Comparison of ENCODE assay signal across 8 cellular contexts in genomic region chr3:150414273-150414672, GRCh38. TPM values are rescaled to one million over a fixed set of nuclear protein-coding genes. Genes with fewer than 3 reads are reported as not detected.
DNase-seq lines count a peak whose midpoint lies in the region; ATAC-seq and TF ChIP-seq lines count a peak whose summit lies in the region.

No MANE protein-coding gene starts in this region.

- no peaks in the 10 kb centered on the region for H3K27me3 Mint-ChIP-seq in nephron (ENCODE audit: low read depth)

- peak overlapping the region; percentile 78 for H3K4me3 ChIP-seq in OCI-LY7 (ENCODE audit: low read depth, low read length, poor library complexity, severe bottlenecking)
- peak overlapping the region; percentile 18 for H3K4me3 ChIP-seq in effector memory CD4-positive, alpha-beta T cell (ENCODE audit: insufficient read depth, low read depth, low read length, poor library complexity, severe bottlenecking)

- H3K27ac ChIP-seq in OCI-LY7 (ENCODE audit: low read depth, low read length, poor library complexity, severe bottlenecking), result no peak overlapping the region
- H3K27ac ChIP-seq in effector memory CD4-positive, alpha-beta T cell (ENCODE audit: insufficient read depth, low read length, poor library complexity, severe bottlenecking), result no peak overlapping the region

- TF ChIP-seq CTCF in OCI-LY7 (conservative IDR thresholded peaks at IDR 0.05; ENCODE audit: low read length) (no peak), nephron (IDR thresholded peaks at IDR 0.05; ENCODE audit: unreplicated experiment in 3 of 3) (no peak)

- H3K36me3 ChIP-seq in OCI-LY7 (ENCODE audit: insufficient read depth, low read length), result peaks cover 70% of the 10 kb centered on the region
- peaks cover 4% of the 10 kb centered on the region for H3K36me3 ChIP-seq in effector memory CD4-positive, alpha-beta T cell (ENCODE audit: control insufficient read depth, insufficient read depth, low read length)

- H3K36me3 Mint-ChIP-seq in nephron (ENCODE audit: low read depth), result peaks cover 43% of the 10 kb centered on the region

- peak overlapping the region; percentile 89 for H3K4me2 ChIP-seq in OCI-LY7 (ENCODE audit: low read length)

- CTCF ChIA-PET in OCI-LY7 (lab: Charles Lee; ENCODE audit: unreplicated experiment), result no interaction called here

- no peaks in the 10 kb centered on the region for H3K9me3 ChIP-seq in OCI-LY7 (ENCODE audit: low read length)
- no peaks in the 10 kb centered on the region for H3K9me3 ChIP-seq in effector memory CD4-positive, alpha-beta T cell (ENCODE audit: control insufficient read depth, low read length)

- POLR2A ChIA-PET in OCI-LY7 (lab: Charles Lee), result interaction anchor here (0.5 to 1.4 kb wide), 5 partner anchors 8 to 347 kb away, joined by 3 to 5 read pairs (median 4); partner anchors contain the start of gene SERP1

- no peaks in the 10 kb centered on the region for H3K9me2 ChIP-seq in OCI-LY7 (ENCODE audit: insufficient read depth, low read length)

- peaks cover 72% of the 10 kb centered on the region for H4K20me1 ChIP-seq in OCI-LY7 (ENCODE audit: insufficient read depth, low read length)

- intact Hi-C loops in OCI-LY7 (cut with micrococcal nuclease; ENCODE audit: unreplicated experiment), result loop anchor here (10.0 kb wide), 1 partner anchor 439 kb away; the partner anchor contains the start of gene PFN2

- H3K27ac Mint-ChIP-seq in nephron, result peak overlapping the region in 1 of 3 experiments; percentile 48

- DNase-seq in EH (ENCODE audit: low read depth), result peak; percentile 71
- DNase-seq in OCI-LY7 (ENCODE audit: low spot score), result peak; percentile 10
- DNase-seq in effector memory CD4-positive, alpha-beta T cell, result no peak
- no peak for DNase-seq in HuH-7 (ENCODE audit: low spot score)
- DNase-seq in SK-N-DZ (ENCODE audit: low spot score), result no peak
- DNase-seq in activated CD4-positive, alpha-beta T cell treated with anti-CD3 and anti-CD28 coated beads, Interleukin-2, amount 50 U/mL, for 48 hours, result no peak

- H3K4me1 ChIP-seq in OCI-LY7 (ENCODE audit: insufficient read depth, low read length, poor library complexity, severe bottlenecking), result peaks cover 16% of the 10 kb centered on the region
- H3K4me1 ChIP-seq in effector memory CD4-positive, alpha-beta T cell (ENCODE audit: control insufficient read depth, insufficient read depth, low read length, poor library complexity, severe bottlenecking), result peaks cover 8% of the 10 kb centered on the region

- H3K4me3 Mint-ChIP-seq in nephron, result peak overlapping the region; percentile 79 to 88 (median 88)

- H3K9me3 Mint-ChIP-seq in nephron, result no peaks in the 10 kb centered on the region

- H3K27me3 ChIP-seq in effector memory CD4-positive, alpha-beta T cell (replicated peaks; ENCODE audit: control insufficient read depth, insufficient read depth, low read length, poor library complexity, severe bottlenecking), result no peaks in the 10 kb centered on the region

- no TSS peak for BruUV-seq in OCI-LY7 (replicated peaks; lab: Mats Ljungman, UMichigan)

- no peak for ATAC-seq in GM18505 (IDR thresholded peaks at IDR 0.05; ENCODE audit: unreplicated experiment)

- H3K79me2 ChIP-seq in OCI-LY7 (ENCODE audit: insufficient read depth, low read depth, low read length), result peaks cover 100% of the 10 kb centered on the region

- peaks cover 52% of the 10 kb centered on the region for H3K4me1 Mint-ChIP-seq in nephron

- no peak overlapping the region for H2AFZ ChIP-seq in OCI-LY7 (ENCODE audit: low read length)

- no peak for TF ChIP-seq POLR2A in GM18505 (IDR thresholded peaks at IDR 0.05; ENCODE audit: borderline replicate concordance, extremely low read depth, insufficient read depth, insufficient read length)

RNA-seq across cellular contexts. Expression of gene TSC22D2, which starts 6.2 kb away (rescaled TPM):
- 5.9 and 6.2 TPM in 2 replicates for total RNA-seq in OCI-LY7 (2014; rRNA removed; shearing (Covaris generic))
- 24.2 and 24.9 TPM in 2 replicates for total RNA-seq in OCI-LY7 (2022)
- polyA plus RNA-seq in SK-N-DZ (2014; cell fraction: cytosol; rRNA removed), result 7.1 and 7.5 TPM in 2 replicates
- 10.1 and 10.7 TPM in 2 replicates for polyA plus RNA-seq in SK-N-DZ (2014; cell fraction: nucleus; rRNA removed)

Comparison
In these comparisons a context has a peak if more than half of its experiments do, and no peak if none do; other contexts are left out.
1. DNase-seq: peak in EH (single experiment) and OCI-LY7 (single experiment); none in effector memory CD4-positive, alpha-beta T cell (0 of 3), HuH-7 (single experiment), SK-N-DZ (single experiment) and activated CD4-positive, alpha-beta T cell treated with anti-CD3 and anti-CD28 coated beads, Interleukin-2, amount 50 U/mL, for 48 hours (0 of 2).